In the genomic region with DNA sequence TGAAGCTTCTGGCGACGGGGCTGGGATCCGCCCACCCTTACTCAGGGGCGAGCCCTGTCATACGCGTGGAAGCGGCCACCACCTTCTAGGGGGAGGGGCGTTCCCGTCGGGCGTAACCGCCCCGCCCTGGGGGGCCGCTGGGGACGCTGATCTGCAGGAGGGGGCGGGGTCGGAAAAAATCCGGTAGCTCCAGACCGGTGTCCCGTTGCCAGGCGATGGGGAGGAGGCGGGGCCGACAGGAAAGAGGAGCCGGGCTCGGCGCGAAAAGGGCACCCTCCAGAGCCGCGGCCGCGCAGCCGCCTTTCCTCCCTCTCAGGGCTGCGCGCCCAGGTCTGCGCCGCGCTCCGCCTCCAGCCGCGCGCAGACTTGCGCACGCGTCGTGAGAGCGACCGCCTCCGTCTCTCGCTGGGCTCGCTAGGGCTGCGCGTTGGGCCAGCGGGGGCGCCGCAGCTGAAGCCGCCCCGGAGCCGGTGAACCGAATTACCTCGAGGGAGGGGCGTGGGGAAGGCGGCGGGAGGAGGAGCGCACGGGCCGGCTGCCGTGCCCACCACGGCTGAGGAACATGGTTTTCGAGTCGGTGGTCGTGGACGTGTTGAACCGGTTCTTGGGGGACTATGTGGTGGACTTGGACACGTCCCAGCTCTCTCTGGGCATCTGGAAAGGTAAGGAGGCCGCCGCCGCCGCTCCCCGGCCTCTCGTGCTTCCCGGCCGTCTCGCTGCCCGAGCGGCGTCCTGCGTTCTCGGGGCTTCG, we compare ENCODE assay signal across 1 cellular context.
A peak's percentile ranks its signal among the peaks of the same experiment; 100 is the strongest.
TF ChIP-seq lines count a peak whose summit lies in the region.

A gene (plus strand): TSS at position 392 of the 751 bp plus-strand sequence. CDS start 171 bp downstream, at position 563.

TF ChIP-seq in WTC11, 78 proteins besides CTCF, POLR2A, EP300 and RAD21 (continued from another document):
- TF ChIP-seq, protein P1, sequence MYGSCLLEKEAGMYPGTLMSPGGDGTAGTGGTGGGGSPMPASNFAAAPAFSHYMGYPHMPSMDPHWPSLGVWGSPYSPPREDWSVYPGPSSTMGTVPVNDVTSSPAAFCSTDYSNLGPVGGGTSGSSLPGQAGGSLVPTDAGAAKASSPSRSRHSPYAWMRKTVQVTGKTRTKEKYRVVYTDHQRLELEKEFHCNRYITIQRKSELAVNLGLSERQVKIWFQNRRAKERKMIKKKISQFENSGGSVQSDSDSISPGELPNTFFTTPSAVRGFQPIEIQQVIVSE (CRISPR knock-in tag; IDR thresholded peaks at IDR 0.05; ENCODE audit: borderline replicate concordance) = no peak
- TF ChIP-seq, protein P2, sequence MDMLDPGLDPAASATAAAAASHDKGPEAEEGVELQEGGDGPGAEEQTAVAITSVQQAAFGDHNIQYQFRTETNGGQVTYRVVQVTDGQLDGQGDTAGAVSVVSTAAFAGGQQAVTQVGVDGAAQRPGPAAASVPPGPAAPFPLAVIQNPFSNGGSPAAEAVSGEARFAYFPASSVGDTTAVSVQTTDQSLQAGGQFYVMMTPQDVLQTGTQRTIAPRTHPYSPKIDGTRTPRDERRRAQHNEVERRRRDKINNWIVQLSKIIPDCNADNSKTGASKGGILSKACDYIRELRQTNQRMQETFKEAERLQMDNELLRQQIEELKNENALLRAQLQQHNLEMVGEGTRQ (CRISPR knock-in tag; IDR thresholded peaks at IDR 0.05) = 0 out of 2 replicates have a peak, but pooled peaks have one; percentile 9
- TF ChIP-seq NFYB (CRISPR knock-in tag; conservative IDR thresholded peaks at IDR 0.05; ENCODE audit: low read depth) (0 out of 2 replicates have a peak, but pooled peaks have one; percentile 17), GABPB1 (CRISPR knock-in tag; IDR thresholded peaks at IDR 0.05) (peak; percentile 38; the same call in 1 of the 2 replicates), GTF2I (CRISPR knock-in tag; conservative IDR thresholded peaks at IDR 0.05) (no peak), ZNF138 (CRISPR knock-in tag; conservative IDR thresholded peaks at IDR 0.05) (no peak), MYBL2 (CRISPR knock-in tag; IDR thresholded peaks at IDR 0.05) (0 out of 2 replicates have a peak, but pooled peaks have one; percentile 76), SP1 (CRISPR knock-in tag; conservative IDR thresholded peaks at IDR 0.05) (peak; percentile 76), NR3C1 (CRISPR knock-in tag; conservative IDR thresholded peaks at IDR 0.05; ENCODE audit: low read depth) (no peak), TEAD1 (CRISPR knock-in tag; IDR thresholded peaks at IDR 0.05) (peak; percentile 72; the same call in 1 of the 2 replicates), FOXK1 (CRISPR knock-in tag; IDR thresholded peaks at IDR 0.05) (peak; percentile 49; the same call in 1 of the 2 replicates)
- TF ChIP-seq, protein P3, sequence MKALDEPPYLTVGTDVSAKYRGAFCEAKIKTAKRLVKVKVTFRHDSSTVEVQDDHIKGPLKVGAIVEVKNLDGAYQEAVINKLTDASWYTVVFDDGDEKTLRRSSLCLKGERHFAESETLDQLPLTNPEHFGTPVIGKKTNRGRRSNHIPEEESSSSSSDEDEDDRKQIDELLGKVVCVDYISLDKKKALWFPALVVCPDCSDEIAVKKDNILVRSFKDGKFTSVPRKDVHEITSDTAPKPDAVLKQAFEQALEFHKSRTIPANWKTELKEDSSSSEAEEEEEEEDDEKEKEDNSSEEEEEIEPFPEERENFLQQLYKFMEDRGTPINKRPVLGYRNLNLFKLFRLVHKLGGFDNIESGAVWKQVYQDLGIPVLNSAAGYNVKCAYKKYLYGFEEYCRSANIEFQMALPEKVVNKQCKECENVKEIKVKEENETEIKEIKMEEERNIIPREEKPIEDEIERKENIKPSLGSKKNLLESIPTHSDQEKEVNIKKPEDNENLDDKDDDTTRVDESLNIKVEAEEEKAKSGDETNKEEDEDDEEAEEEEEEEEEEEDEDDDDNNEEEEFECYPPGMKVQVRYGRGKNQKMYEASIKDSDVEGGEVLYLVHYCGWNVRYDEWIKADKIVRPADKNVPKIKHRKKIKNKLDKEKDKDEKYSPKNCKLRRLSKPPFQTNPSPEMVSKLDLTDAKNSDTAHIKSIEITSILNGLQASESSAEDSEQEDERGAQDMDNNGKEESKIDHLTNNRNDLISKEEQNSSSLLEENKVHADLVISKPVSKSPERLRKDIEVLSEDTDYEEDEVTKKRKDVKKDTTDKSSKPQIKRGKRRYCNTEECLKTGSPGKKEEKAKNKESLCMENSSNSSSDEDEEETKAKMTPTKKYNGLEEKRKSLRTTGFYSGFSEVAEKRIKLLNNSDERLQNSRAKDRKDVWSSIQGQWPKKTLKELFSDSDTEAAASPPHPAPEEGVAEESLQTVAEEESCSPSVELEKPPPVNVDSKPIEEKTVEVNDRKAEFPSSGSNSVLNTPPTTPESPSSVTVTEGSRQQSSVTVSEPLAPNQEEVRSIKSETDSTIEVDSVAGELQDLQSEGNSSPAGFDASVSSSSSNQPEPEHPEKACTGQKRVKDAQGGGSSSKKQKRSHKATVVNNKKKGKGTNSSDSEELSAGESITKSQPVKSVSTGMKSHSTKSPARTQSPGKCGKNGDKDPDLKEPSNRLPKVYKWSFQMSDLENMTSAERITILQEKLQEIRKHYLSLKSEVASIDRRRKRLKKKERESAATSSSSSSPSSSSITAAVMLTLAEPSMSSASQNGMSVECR (CRISPR knock-in tag; IDR thresholded peaks at IDR 0.05; ENCODE audit: borderline replicate concordance) = 0 out of 2 replicates have a peak, but pooled peaks have one; percentile 41
- TF ChIP-seq, protein P4, sequence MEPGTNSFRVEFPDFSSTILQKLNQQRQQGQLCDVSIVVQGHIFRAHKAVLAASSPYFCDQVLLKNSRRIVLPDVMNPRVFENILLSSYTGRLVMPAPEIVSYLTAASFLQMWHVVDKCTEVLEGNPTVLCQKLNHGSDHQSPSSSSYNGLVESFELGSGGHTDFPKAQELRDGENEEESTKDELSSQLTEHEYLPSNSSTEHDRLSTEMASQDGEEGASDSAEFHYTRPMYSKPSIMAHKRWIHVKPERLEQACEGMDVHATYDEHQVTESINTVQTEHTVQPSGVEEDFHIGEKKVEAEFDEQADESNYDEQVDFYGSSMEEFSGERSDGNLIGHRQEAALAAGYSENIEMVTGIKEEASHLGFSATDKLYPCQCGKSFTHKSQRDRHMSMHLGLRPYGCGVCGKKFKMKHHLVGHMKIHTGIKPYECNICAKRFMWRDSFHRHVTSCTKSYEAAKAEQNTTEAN (CRISPR knock-in tag; IDR thresholded peaks at IDR 0.05) = peak; percentile 56; the same call in 1 of the 2 replicates
- TF ChIP-seq, protein P5, sequence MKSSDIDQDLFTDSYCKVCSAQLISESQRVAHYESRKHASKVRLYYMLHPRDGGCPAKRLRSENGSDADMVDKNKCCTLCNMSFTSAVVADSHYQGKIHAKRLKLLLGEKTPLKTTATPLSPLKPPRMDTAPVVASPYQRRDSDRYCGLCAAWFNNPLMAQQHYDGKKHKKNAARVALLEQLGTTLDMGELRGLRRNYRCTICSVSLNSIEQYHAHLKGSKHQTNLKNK (CRISPR knock-in tag; IDR thresholded peaks at IDR 0.05) = no peak
- TF ChIP-seq, protein P6, sequence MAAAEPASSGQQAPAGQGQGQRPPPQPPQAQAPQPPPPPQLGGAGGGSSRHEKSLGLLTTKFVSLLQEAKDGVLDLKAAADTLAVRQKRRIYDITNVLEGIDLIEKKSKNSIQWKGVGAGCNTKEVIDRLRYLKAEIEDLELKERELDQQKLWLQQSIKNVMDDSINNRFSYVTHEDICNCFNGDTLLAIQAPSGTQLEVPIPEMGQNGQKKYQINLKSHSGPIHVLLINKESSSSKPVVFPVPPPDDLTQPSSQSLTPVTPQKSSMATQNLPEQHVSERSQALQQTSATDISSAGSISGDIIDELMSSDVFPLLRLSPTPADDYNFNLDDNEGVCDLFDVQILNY (CRISPR knock-in tag; IDR thresholded peaks at IDR 0.05) = peak; percentile 95
- TF ChIP-seq, protein P7, sequence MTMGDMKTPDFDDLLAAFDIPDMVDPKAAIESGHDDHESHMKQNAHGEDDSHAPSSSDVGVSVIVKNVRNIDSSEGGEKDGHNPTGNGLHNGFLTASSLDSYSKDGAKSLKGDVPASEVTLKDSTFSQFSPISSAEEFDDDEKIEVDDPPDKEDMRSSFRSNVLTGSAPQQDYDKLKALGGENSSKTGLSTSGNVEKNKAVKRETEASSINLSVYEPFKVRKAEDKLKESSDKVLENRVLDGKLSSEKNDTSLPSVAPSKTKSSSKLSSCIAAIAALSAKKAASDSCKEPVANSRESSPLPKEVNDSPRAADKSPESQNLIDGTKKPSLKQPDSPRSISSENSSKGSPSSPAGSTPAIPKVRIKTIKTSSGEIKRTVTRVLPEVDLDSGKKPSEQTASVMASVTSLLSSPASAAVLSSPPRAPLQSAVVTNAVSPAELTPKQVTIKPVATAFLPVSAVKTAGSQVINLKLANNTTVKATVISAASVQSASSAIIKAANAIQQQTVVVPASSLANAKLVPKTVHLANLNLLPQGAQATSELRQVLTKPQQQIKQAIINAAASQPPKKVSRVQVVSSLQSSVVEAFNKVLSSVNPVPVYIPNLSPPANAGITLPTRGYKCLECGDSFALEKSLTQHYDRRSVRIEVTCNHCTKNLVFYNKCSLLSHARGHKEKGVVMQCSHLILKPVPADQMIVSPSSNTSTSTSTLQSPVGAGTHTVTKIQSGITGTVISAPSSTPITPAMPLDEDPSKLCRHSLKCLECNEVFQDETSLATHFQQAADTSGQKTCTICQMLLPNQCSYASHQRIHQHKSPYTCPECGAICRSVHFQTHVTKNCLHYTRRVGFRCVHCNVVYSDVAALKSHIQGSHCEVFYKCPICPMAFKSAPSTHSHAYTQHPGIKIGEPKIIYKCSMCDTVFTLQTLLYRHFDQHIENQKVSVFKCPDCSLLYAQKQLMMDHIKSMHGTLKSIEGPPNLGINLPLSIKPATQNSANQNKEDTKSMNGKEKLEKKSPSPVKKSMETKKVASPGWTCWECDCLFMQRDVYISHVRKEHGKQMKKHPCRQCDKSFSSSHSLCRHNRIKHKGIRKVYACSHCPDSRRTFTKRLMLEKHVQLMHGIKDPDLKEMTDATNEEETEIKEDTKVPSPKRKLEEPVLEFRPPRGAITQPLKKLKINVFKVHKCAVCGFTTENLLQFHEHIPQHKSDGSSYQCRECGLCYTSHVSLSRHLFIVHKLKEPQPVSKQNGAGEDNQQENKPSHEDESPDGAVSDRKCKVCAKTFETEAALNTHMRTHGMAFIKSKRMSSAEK (CRISPR knock-in tag; IDR thresholded peaks at IDR 0.05; ENCODE audit: borderline replicate concordance) = no peak
- TF ChIP-seq, protein P8, sequence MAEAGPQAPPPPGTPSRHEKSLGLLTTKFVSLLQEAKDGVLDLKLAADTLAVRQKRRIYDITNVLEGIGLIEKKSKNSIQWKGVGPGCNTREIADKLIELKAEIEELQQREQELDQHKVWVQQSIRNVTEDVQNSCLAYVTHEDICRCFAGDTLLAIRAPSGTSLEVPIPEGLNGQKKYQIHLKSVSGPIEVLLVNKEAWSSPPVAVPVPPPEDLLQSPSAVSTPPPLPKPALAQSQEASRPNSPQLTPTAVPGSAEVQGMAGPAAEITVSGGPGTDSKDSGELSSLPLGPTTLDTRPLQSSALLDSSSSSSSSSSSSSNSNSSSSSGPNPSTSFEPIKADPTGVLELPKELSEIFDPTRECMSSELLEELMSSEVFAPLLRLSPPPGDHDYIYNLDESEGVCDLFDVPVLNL (CRISPR knock-in tag; IDR thresholded peaks at IDR 0.05; ENCODE audit: borderline replicate concordance, low read depth) = 0 out of 2 replicates have a peak, but pooled peaks have one; percentile 66
